Comparison of ENCODE assay signal across 18 cellular contexts in the genomic region with DNA sequence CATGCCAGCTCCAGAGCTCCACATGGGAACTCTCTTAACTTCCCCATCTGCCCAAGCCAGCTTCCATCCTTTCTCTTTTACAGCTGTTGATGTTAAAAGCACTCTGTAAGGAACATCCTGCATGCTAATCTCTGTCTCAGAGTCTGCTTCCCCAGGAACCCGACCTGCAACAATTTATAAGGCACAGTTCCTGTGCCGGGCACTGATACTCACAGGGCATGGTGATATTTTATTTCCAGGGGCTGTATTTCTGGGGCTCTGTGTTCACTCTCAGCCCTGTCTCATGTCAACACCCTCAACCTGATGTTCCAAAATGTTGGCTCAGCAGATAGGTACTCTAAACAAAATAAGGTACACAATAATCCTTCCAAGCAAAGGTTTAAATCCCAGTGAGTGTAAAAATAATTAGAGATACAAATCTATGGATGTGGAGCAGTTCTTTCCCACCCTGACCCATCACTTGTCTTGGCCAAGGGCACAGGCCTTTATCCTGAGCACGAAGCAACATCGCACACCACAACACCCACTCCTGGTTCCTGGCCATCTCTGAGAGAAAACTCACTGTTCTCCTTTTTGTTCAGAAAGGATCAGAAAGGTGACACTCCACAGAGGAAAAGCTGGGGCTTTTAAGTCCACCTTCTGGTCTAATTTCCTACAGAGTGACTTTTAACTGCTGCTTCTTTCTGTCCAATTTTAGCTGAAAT. TPM values are rescaled to one million over a fixed set of nuclear protein-coding genes. Genes with fewer than 3 reads are reported as not detected.
DNase-seq lines count a peak whose midpoint lies in the region; ATAC-seq and TF ChIP-seq lines count a peak whose summit lies in the region.
"Had no signal": no experiment of that assay in that cellular context is flagged by ENCODE, and none has a peak within 500 bp of the region (broad histone marks: within the 10 kb centered on the region; RNA-seq: fewer than 3 reads in every experiment).

No MANE protein-coding gene starts in this region.

- no peak for TF ChIP-seq CTCF in right atrium auricular region (IDR thresholded peaks at IDR 0.05)
- no peak for TF ChIP-seq CTCF in heart left ventricle (IDR thresholded peaks at IDR 0.05)

- H3K4me3 ChIP-seq in right atrium auricular region (no peak overlapping the region), heart left ventricle (no peak overlapping the region)
- H3K4me3 ChIP-seq: BLaER1 had no signal

- H3K27ac ChIP-seq in right atrium auricular region: no peak overlapping the region
- no peak overlapping the region for H3K27ac ChIP-seq in heart left ventricle
- H3K27ac ChIP-seq: BLaER1, HL-60 had no signal

- 21 to 32% (median 24%) methylated on average over 4 of the region's 4 CpGs for WGBS in heart left ventricle, 4 donors

- H3K9me3 ChIP-seq in right atrium auricular region (no peaks in the 10 kb centered on the region), heart left ventricle (no peaks in the 10 kb centered on the region)
- H3K9me3 ChIP-seq: BLaER1 had no signal

- H3K4me1 ChIP-seq in right atrium auricular region (peaks cover 0 to 13% of the 10 kb centered on the region in 2 donors), heart left ventricle (peaks cover 0 to 17% (median 7%) of the 10 kb centered on the region in 12 donors)
- H3K4me1 ChIP-seq: BLaER1 had no signal

- DNase-seq in Right ventricle myocardium superior (no peak), right atrium auricular region (ENCODE audit: low spot score) (no peak), heart left ventricle (no peak), left ventricle myocardium superior (no peak), T-helper 1 cell (no peak), NCI-H526 treated with DMSO at 0.1 percent for 48 hours (lab: John Stamatoyannopoulos, UW) (no peak), activated gamma-delta T cell (lab: John Stamatoyannopoulos, UW) (no peak)
- DNase-seq: 8988T; CD4-positive, alpha-beta memory T cell; DMS153; DMS79; GDM1; H9 had no signal

- TF ChIP-seq POLR2A in heart left ventricle (IDR thresholded peaks at IDR 0.05): no peak

- H3K27me3 ChIP-seq in right atrium auricular region (no peaks in the 10 kb centered on the region), heart left ventricle (no peaks in the 10 kb centered on the region)
- H3K27me3 ChIP-seq: BLaER1 had no signal

- H3K36me3 ChIP-seq in right atrium auricular region: no peaks in the 10 kb centered on the region
- no peaks in the 10 kb centered on the region for H3K36me3 ChIP-seq in heart left ventricle
- H3K36me3 ChIP-seq: BLaER1 had no signal

- ATAC-seq in Right ventricle myocardium superior (ENCODE audit: poor library complexity) (peak; percentile 85), heart left ventricle (peak; percentile 68 to 70 (median 68)), left ventricle myocardium superior (peak; percentile 92)

- intact Hi-C loops in Right ventricle myocardium superior (cut with DNase I) (no loop called here), heart left ventricle (cut with DNase I) (no loop called here), left ventricle myocardium superior (cut with micrococcal nuclease) (no loop called here)

RNA-seq across cellular contexts. Expression of gene C11orf87, which starts 44.8 kb away (rescaled TPM):
- 0.03 TPM for total RNA-seq in Right ventricle myocardium superior
- not detected for total RNA-seq in right atrium auricular region
- under 1 TPM in 5 of 9 donors, not detected in 4; 0.04 to 0.35 (median 0.11) TPM for total RNA-seq in heart left ventricle
- polyA plus RNA-seq in heart left ventricle: under 1 TPM; 0.01 to 0.04 TPM
- not detected for total RNA-seq in left ventricle myocardium superior
- total RNA-seq: A673; CD4-positive, alpha-beta memory T cell; Daoy had no signal
- polyA plus RNA-seq: CD14-positive monocyte; CD4-positive, alpha-beta memory T cell had no signal
